In genomic region chr21:34889287-34889536, GRCh38 we compare ENCODE assay signal across 8 cellular contexts.
DNase-seq lines count a peak whose midpoint lies in the region; ATAC-seq lines count a peak whose summit lies in the region.

No MANE protein-coding gene starts in this region.

- H3K27me3 ChIP-seq in Karpas-422 (ENCODE audit: low read length) (no peaks in the 10 kb centered on the region), ectodermal cell (ENCODE audit: control insufficient read depth, insufficient read depth, low read length, poor library complexity, severe bottlenecking) (peaks cover 99% of the 10 kb centered on the region), mononuclear cell (ENCODE audit: insufficient read depth, low read length) (no peaks in the 10 kb centered on the region), thymus (ENCODE audit: control insufficient read depth, insufficient read depth) (no peaks in the 10 kb centered on the region)

- ATAC-seq in GM21360 (IDR thresholded peaks at IDR 0.05; ENCODE audit: unreplicated experiment) (peak; percentile 5), GM19035 (IDR thresholded peaks at IDR 0.05; ENCODE audit: unreplicated experiment) (no peak)

- H3K79me2 ChIP-seq in Karpas-422 (ENCODE audit: low read length), result peaks cover 32% of the 10 kb centered on the region

- H3K4me1 ChIP-seq in Karpas-422 (ENCODE audit: low read length), result peaks cover 39% of the 10 kb centered on the region
- peaks cover 25% of the 10 kb centered on the region for H3K4me1 ChIP-seq in ectodermal cell (ENCODE audit: control insufficient read depth, insufficient read depth, low read length)
- H3K4me1 ChIP-seq in mononuclear cell (ENCODE audit: insufficient read depth, low read length), result peaks cover 62% of the 10 kb centered on the region
- peaks cover 22% of the 10 kb centered on the region for H3K4me1 ChIP-seq in thymus (ENCODE audit: control insufficient read depth, insufficient read depth, low read length)

- no peaks in the 10 kb centered on the region for H3K36me3 ChIP-seq in Karpas-422 (ENCODE audit: insufficient read depth, low read length)
- H3K36me3 ChIP-seq in ectodermal cell (ENCODE audit: control insufficient read depth, insufficient read depth, low read length), result no peaks in the 10 kb centered on the region
- H3K36me3 ChIP-seq in thymus (ENCODE audit: control insufficient read depth, insufficient read depth), result peaks cover 4% of the 10 kb centered on the region

- H3K4me3 ChIP-seq in Karpas-422 (ENCODE audit: low read length), result peak overlapping the region; percentile 84
- peak overlapping the region; percentile 50 for H3K4me3 ChIP-seq in ectodermal cell (ENCODE audit: insufficient read depth, low read depth, low read length)
- peak overlapping the region; percentile 64 for H3K4me3 ChIP-seq in mononuclear cell (ENCODE audit: low read length)
- H3K4me3 ChIP-seq in thymus (ENCODE audit: low read length), result peak overlapping the region; percentile 81

- DNase-seq in AG08396 (ENCODE audit: low spot score) (peak; percentile 67), Karpas-422 (peak; percentile 81)
- peak; percentile 39 for DNase-seq in activated CD4-positive, alpha-beta T cell treated with anti-CD3 and anti-CD28 coated beads for 1 hour

- H3K27ac ChIP-seq in Karpas-422 (ENCODE audit: low read length) (peak overlapping the region; percentile 67), ectodermal cell (ENCODE audit: insufficient read depth, low read depth, low read length, poor library complexity, severe bottlenecking) (no peak overlapping the region), thymus (ENCODE audit: low read depth) (peak overlapping the region; percentile 93)

- H3K9me2 ChIP-seq in Karpas-422 (replicated peaks; ENCODE audit: insufficient read depth, low read length), result no peaks in the 10 kb centered on the region

- peak overlapping the region; percentile 96 for H3K4me2 ChIP-seq in Karpas-422 (ENCODE audit: low read depth, low read length, poor library complexity, severe bottlenecking)

- peak overlapping the region; percentile 83 for H3K9ac ChIP-seq in Karpas-422 (ENCODE audit: low read length)

- peaks cover 5% of the 10 kb centered on the region; the same call in 1 of the 2 replicates for H4K20me1 ChIP-seq in Karpas-422 (ENCODE audit: insufficient read depth, low read depth, low read length)

- 0% methylated on average over 31 of the region's 31 CpGs for WGBS in ectodermal cell, 2 experiments
- under 1% methylated on average over 31 of the region's 31 CpGs for WGBS in thymus

- H3K9me3 ChIP-seq in Karpas-422 (ENCODE audit: low read length) (no peaks in the 10 kb centered on the region), ectodermal cell (ENCODE audit: control insufficient read depth, low read length) (no peaks in the 10 kb centered on the region), mononuclear cell (ENCODE audit: low read depth, low read length) (no peaks in the 10 kb centered on the region), thymus (ENCODE audit: control insufficient read depth) (no peaks in the 10 kb centered on the region)

- no peak overlapping the region for H2AFZ ChIP-seq in Karpas-422 (ENCODE audit: low read length)
